ENCODE assay signal across 33 cellular contexts in genomic region chr2:241136661-241137260, GRCh38. TPM values are rescaled to one million over a fixed set of nuclear protein-coding genes. Genes with fewer than 3 reads are reported as not detected.
"Had no signal": no experiment of that assay in that cellular context is flagged by ENCODE, and none has a peak within 500 bp of the region (broad histone marks: within the 10 kb centered on the region; RNA-seq: fewer than 3 reads in every experiment).

No MANE protein-coding gene starts in this region.

- H3K36me3 ChIP-seq: ascending aorta, cardiac muscle cell had no signal

- H3K4me1 Mint-ChIP-seq: activated CD4-positive, alpha-beta memory T cell treated with anti-CD3 and anti-CD28 coated beads, Interleukin-2, amount 10 ng/mL, durations not matched to agents 7 days and 5 days; activated CD8-positive, alpha-beta memory T cell treated with anti-CD3 and anti-CD28 coated beads, Interleukin-2, amount 10 ng/mL, durations not matched to agents 7 days and 5 days had no signal

- DNase-seq: activated CD4-positive, alpha-beta memory T cell treated with anti-CD3 and anti-CD28 coated beads, Interleukin-2, amount 10 ng/mL, durations not matched to agents 7 days and 5 days; activated CD4-positive, alpha-beta T cell treated with anti-CD3 and anti-CD28 coated beads for 1 hour; activated CD4-positive, alpha-beta T cell treated with anti-CD3 and anti-CD28 coated beads for 48 hours; activated CD4-positive, CD25-positive, alpha-beta regulatory T cell; activated CD8-positive, alpha-beta memory T cell treated with anti-CD3 and anti-CD28 coated beads for 24 hours; activated CD8-positive, alpha-beta memory T cell treated with anti-CD3 and anti-CD28 coated beads, Interleukin-2, amount 10 ng/mL, durations not matched to agents 7 days and 5 days; activated CD8-positive, alpha-beta memory T cell treated with anti-CD3 and anti-CD28 coated beads, Interleukin-2, amount 50 U/mL, for 48 hours; activated gamma-delta T cell; activated naive CD4-positive, alpha-beta T cell treated with Interleukin-2 at 50 U/mL for 16 hours; activated T-cell treated with anti-CD3 and anti-CD28 coated beads, Interleukin-2, amount 50 U/mL, for 48 hours; amygdala; Kasumi-1; KG1; MG63; NCI-H1048; NCI-H1105 treated with DMSO at 0.1 percent for 48 hours; NCI-H1436; NCI-H1694; NCI-H1930; NCI-H2081 treated with DMSO at 0.1 percent for 48 hours; NCI-H345; NCI-H524 treated with DMSO at 0.1 percent for 48 hours; PC-9; SIG-M5; SW 1271; T-helper 1 cell; T1000; WERI-Rb-1 had no signal

- H3K9me3 ChIP-seq: ascending aorta, MG63 had no signal

- H3K4me3 ChIP-seq: ascending aorta, cardiac muscle cell, MG63, PC-9 had no signal

- H3K27me3 ChIP-seq: ascending aorta, cardiac muscle cell, MG63 had no signal

- H3K9me3 Mint-ChIP-seq: activated CD4-positive, alpha-beta memory T cell treated with anti-CD3 and anti-CD28 coated beads, Interleukin-2, amount 10 ng/mL, durations not matched to agents 7 days and 5 days had no signal

- ATAC-seq: activated CD8-positive, alpha-beta memory T cell treated with anti-CD3 and anti-CD28 coated beads, Interleukin-2, amount 10 ng/mL, durations not matched to agents 7 days and 5 days; Right ventricle myocardium inferior had no signal

- H3K27ac Mint-ChIP-seq: activated CD4-positive, alpha-beta memory T cell treated with anti-CD3 and anti-CD28 coated beads, Interleukin-2, amount 10 ng/mL, durations not matched to agents 7 days and 5 days; activated CD8-positive, alpha-beta memory T cell treated with anti-CD3 and anti-CD28 coated beads, Interleukin-2, amount 10 ng/mL, durations not matched to agents 7 days and 5 days; activated naive CD8-positive, alpha-beta T cell had no signal

- H3K27me3 Mint-ChIP-seq: activated CD4-positive, alpha-beta memory T cell treated with anti-CD3 and anti-CD28 coated beads, Interleukin-2, amount 10 ng/mL, durations not matched to agents 7 days and 5 days; activated CD8-positive, alpha-beta memory T cell treated with anti-CD3 and anti-CD28 coated beads, Interleukin-2, amount 10 ng/mL, durations not matched to agents 7 days and 5 days; activated naive CD8-positive, alpha-beta T cell had no signal

- H3K4me3 Mint-ChIP-seq: activated CD4-positive, alpha-beta memory T cell treated with anti-CD3 and anti-CD28 coated beads, Interleukin-2, amount 10 ng/mL, durations not matched to agents 7 days and 5 days; activated CD8-positive, alpha-beta memory T cell treated with anti-CD3 and anti-CD28 coated beads, Interleukin-2, amount 10 ng/mL, durations not matched to agents 7 days and 5 days; activated naive CD8-positive, alpha-beta T cell had no signal

- H3K27ac ChIP-seq: ascending aorta, cardiac muscle cell, PC-9, RWPE1, WERI-Rb-1 had no signal

- H3K4me1 ChIP-seq: ascending aorta had no signal

RNA-seq across cellular contexts. Expression of gene PASK, which starts 12.5 kb away (rescaled TPM):
- total RNA-seq: ascending aorta had no signal
